11 cellular contexts compared by ENCODE assay signal in genomic region chr13:28401303-28402056, GRCh38.
A peak's percentile ranks its signal among the peaks of the same experiment; 100 is the strongest.
DNase-seq lines count a peak whose midpoint lies in the region; ATAC-seq and TF ChIP-seq lines count a peak whose summit lies in the region.
"Had no signal": no experiment of that assay in that cellular context is flagged by ENCODE, and none has a peak within 500 bp of the region (broad histone marks: within the 10 kb centered on the region; RNA-seq: fewer than 3 reads in every experiment).

No MANE protein-coding gene starts in this region.

- H3K27me3 ChIP-seq in adipocyte (replicated peaks; ENCODE audit: control insufficient read depth, insufficient read depth, low read length): no peaks in the 10 kb centered on the region
- no peaks in the 10 kb centered on the region for H3K27me3 ChIP-seq in endodermal cell (ENCODE audit: control insufficient read depth, insufficient read depth, low read length, poor library complexity, severe bottlenecking)

- H3K27ac Mint-ChIP-seq in endodermal cell: no peak overlapping the region
- H3K27ac Mint-ChIP-seq: stimulated activated naive B cell treated with anti-CD40 and anti-IgM and Interleukin-4, amounts not matched to agents 10 μg/mL and 1 μg/mL and 100 μg/mL, for 72 hours had no signal

- no peaks in the 10 kb centered on the region for H3K9me3 Mint-ChIP-seq in endodermal cell
- H3K9me3 Mint-ChIP-seq: stimulated activated naive B cell treated with anti-CD40 and anti-IgM and Interleukin-4, amounts not matched to agents 10 μg/mL and 1 μg/mL and 100 μg/mL, for 72 hours had no signal

- H3K27ac ChIP-seq in mesodermal cell (ENCODE audit: low read depth, low read length, severe bottlenecking) (peak overlapping the region; percentile 52), endodermal cell (ENCODE audit: low read depth, low read length) (no peak overlapping the region)

- no peaks in the 10 kb centered on the region for H3K27me3 Mint-ChIP-seq in endodermal cell (ENCODE audit: insufficient read depth)
- H3K27me3 Mint-ChIP-seq: stimulated activated naive B cell treated with anti-CD40 and anti-IgM and Interleukin-4, amounts not matched to agents 10 μg/mL and 1 μg/mL and 100 μg/mL, for 72 hours had no signal

- no peak for ATAC-seq in HG02884 (IDR thresholded peaks at IDR 0.05; ENCODE audit: unreplicated experiment)
- ATAC-seq: stimulated activated naive B cell treated with anti-CD40 and anti-IgM and Interleukin-4, amounts not matched to agents 10 μg/mL and 1 μg/mL and 100 μg/mL, for 72 hours had no signal

- no peak for TF ChIP-seq CTCF in HFF-Myc (IDR thresholded peaks at IDR 0.05; ENCODE audit: low read depth, low read length, missing control alignments)
- TF ChIP-seq CTCF in endodermal cell (conservative IDR thresholded peaks at IDR 0.05): no peak

- H3K4me1 Mint-ChIP-seq in endodermal cell: peaks cover 1% of the 10 kb centered on the region

- 91 to 97% methylated on average over 4 of the region's 7 CpGs for WGBS in mesodermal cell (ENCODE audit: insufficient coverage in 2 of 2), 2 experiments
- WGBS in endodermal cell (ENCODE audit: insufficient coverage in 1 of 2, insufficient read length in 1 of 2), 2 experiments: 89 to 96% methylated on average over 7 of the region's 7 CpGs

- peaks cover 10% of the 10 kb centered on the region for H3K4me1 ChIP-seq in adipocyte (ENCODE audit: control insufficient read depth, insufficient read depth, low read length)
- H3K4me1 ChIP-seq in mesodermal cell (ENCODE audit: control insufficient read depth, insufficient read depth, low read length, poor library complexity, severe bottlenecking): peaks cover 16% of the 10 kb centered on the region
- H3K4me1 ChIP-seq in endodermal cell (ENCODE audit: control insufficient read depth, insufficient read depth, low read length): no peaks in the 10 kb centered on the region

- DNase-seq in EL (peak; percentile 76), HFF-Myc (ENCODE audit: extremely low read depth, low read depth) (peak; percentile 51), adipocyte (ENCODE audit: low read depth) (peak; percentile 68), nucleus accumbens (lab: John Stamatoyannopoulos, UW) (no peak), endodermal cell (no peak), NCI-H146 treated with DMSO at 0.1 percent for 48 hours (lab: John Stamatoyannopoulos, UW; ENCODE audit: unreplicated experiment) (no peak)
- DNase-seq: activated naive CD4-positive, alpha-beta T cell; NCI-H1092 treated with DMSO at 0.1 percent for 48 hours; stimulated activated naive B cell treated with anti-CD40 and anti-IgM and Interleukin-4, amounts not matched to agents 10 μg/mL and 1 μg/mL and 100 μg/mL, for 72 hours had no signal

- no peaks in the 10 kb centered on the region for H3K9me3 ChIP-seq in adipocyte (ENCODE audit: control insufficient read depth, low read length)
- no peaks in the 10 kb centered on the region for H3K9me3 ChIP-seq in mesodermal cell (ENCODE audit: control insufficient read depth, low read length)
- H3K9me3 ChIP-seq in endodermal cell (ENCODE audit: control insufficient read depth, low read length): no peaks in the 10 kb centered on the region

- no peaks in the 10 kb centered on the region for H3K36me3 Mint-ChIP-seq in endodermal cell (ENCODE audit: low read depth)

- H3K9ac ChIP-seq in adipocyte (ENCODE audit: low read length) (no peak overlapping the region), endodermal cell (ENCODE audit: extremely low read depth, low read length, poor library complexity, severe bottlenecking) (no peak overlapping the region)

- no peak overlapping the region for H3K4me3 Mint-ChIP-seq in endodermal cell

- H3K36me3 ChIP-seq in adipocyte (ENCODE audit: control insufficient read depth, insufficient read depth, low read length, severe bottlenecking) (no peaks in the 10 kb centered on the region), mesodermal cell (ENCODE audit: control insufficient read depth, insufficient read depth, low read length) (peaks cover 84% of the 10 kb centered on the region), endodermal cell (ENCODE audit: control insufficient read depth, insufficient read depth, low read length) (no peaks in the 10 kb centered on the region)

- H3K4me3 ChIP-seq in HFF-Myc (replicated peaks; ENCODE audit: low read depth, low read length) (no peak overlapping the region), adipocyte (ENCODE audit: low read length) (peak overlapping the region; percentile 49), mesodermal cell (ENCODE audit: extremely low read depth, insufficient read depth, low read length, poor library complexity, severe bottlenecking) (no peak overlapping the region), endodermal cell (ENCODE audit: low read length) (no peak overlapping the region)

Comparison
In these comparisons a context has a peak if more than half of its experiments do, and no peak if none do; other contexts are left out.
1. DNase-seq: peak in EL (single experiment), HFF-Myc (single experiment) and adipocyte (single experiment); none in nucleus accumbens (0 of 56), endodermal cell (single experiment) and NCI-H146 treated with DMSO at 0.1 percent for 48 hours (single experiment).